ENCODE assay signal across 1 cellular context in the genomic region with DNA sequence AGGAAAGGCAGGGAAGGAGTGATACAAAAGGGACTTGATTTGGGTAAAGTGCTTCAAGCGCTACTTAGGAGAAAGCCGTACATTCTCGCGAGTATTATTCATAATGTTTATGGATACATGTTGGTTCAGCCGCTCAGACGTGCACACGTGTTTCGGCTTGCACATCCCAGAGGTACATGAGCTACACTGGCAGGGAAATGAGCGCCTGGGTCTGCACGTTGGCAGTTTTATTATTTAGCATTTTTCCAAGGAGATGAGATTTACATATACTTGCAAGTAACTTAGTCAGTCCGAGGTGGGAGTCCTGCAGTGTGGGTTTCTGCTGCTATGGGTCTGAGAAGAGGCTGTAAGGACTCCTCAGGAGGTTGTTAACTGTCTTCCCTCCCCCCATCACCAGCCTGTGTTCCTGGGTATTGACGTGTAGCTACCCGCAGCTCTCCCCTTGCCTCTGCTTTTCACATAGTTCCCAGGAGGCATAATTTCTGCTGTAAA.
TF ChIP-seq lines count a peak whose summit lies in the region.

No MANE protein-coding gene starts in this region.

TF ChIP-seq in SK-N-SH treated with all-trans-retinoic acid at 6 μM for 48 hours, 23 proteins besides CTCF, POLR2A, EP300 and RAD21 (continued from another document):
- TF ChIP-seq, protein P1, sequence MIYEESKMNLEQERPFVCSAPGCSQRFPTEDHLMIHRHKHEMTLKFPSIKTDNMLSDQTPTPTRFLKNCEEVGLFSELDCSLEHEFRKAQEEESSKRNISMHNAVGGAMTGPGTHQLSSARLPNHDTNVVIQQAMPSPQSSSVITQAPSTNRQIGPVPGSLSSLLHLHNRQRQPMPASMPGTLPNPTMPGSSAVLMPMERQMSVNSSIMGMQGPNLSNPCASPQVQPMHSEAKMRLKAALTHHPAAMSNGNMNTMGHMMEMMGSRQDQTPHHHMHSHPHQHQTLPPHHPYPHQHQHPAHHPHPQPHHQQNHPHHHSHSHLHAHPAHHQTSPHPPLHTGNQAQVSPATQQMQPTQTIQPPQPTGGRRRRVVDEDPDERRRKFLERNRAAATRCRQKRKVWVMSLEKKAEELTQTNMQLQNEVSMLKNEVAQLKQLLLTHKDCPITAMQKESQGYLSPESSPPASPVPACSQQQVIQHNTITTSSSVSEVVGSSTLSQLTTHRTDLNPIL (CRISPR knock-in tag; IDR thresholded peaks at IDR 0.05; ENCODE audit: low read depth), result no peak
- TF ChIP-seq, protein P2, sequence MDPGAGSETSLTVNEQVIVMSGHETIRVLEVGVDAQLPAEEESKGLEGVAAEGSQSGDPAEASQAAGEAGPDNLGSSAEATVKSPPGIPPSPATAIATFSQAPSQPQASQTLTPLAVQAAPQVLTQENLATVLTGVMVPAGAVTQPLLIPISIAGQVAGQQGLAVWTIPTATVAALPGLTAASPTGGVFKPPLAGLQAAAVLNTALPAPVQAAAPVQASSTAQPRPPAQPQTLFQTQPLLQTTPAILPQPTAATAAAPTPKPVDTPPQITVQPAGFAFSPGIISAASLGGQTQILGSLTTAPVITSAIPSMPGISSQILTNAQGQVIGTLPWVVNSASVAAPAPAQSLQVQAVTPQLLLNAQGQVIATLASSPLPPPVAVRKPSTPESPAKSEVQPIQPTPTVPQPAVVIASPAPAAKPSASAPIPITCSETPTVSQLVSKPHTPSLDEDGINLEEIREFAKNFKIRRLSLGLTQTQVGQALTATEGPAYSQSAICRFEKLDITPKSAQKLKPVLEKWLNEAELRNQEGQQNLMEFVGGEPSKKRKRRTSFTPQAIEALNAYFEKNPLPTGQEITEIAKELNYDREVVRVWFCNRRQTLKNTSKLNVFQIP (CRISPR knock-in tag; IDR thresholded peaks at IDR 0.05; ENCODE audit: borderline replicate concordance, low read depth), result no peak
- TF ChIP-seq CSDC2 (CRISPR knock-in tag; IDR thresholded peaks at IDR 0.05), result no peak
- TF ChIP-seq, protein P3, sequence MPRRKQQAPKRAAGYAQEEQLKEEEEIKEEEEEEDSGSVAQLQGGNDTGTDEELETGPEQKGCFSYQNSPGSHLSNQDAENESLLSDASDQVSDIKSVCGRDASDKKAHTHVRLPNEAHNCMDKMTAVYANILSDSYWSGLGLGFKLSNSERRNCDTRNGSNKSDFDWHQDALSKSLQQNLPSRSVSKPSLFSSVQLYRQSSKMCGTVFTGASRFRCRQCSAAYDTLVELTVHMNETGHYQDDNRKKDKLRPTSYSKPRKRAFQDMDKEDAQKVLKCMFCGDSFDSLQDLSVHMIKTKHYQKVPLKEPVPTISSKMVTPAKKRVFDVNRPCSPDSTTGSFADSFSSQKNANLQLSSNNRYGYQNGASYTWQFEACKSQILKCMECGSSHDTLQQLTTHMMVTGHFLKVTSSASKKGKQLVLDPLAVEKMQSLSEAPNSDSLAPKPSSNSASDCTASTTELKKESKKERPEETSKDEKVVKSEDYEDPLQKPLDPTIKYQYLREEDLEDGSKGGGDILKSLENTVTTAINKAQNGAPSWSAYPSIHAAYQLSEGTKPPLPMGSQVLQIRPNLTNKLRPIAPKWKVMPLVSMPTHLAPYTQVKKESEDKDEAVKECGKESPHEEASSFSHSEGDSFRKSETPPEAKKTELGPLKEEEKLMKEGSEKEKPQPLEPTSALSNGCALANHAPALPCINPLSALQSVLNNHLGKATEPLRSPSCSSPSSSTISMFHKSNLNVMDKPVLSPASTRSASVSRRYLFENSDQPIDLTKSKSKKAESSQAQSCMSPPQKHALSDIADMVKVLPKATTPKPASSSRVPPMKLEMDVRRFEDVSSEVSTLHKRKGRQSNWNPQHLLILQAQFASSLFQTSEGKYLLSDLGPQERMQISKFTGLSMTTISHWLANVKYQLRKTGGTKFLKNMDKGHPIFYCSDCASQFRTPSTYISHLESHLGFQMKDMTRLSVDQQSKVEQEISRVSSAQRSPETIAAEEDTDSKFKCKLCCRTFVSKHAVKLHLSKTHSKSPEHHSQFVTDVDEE (CRISPR knock-in tag; IDR thresholded peaks at IDR 0.05), result no peak
